ENCODE assay signal across 3 cellular contexts in genomic region chr20:38651562-38651961, GRCh38.
A peak's percentile ranks its signal among the peaks of the same experiment; 100 is the strongest.
TF ChIP-seq lines count a peak whose summit lies in the region.

No MANE protein-coding gene starts in this region.

TF ChIP-seq in HEK293, 187 proteins besides CTCF, POLR2A, EP300 and RAD21:
- TF ChIP-seq ZNF571 (tag by site-specific recombination; IDR thresholded peaks at IDR 0.05) (no peak), ZNF747 (tag by site-specific recombination; IDR thresholded peaks at IDR 0.05) (0 out of 2 replicates have a peak, but pooled peaks have one; percentile 54), ZNF658 (tag by site-specific recombination; IDR thresholded peaks at IDR 0.05) (peak; percentile 64; the same call in 1 of the 2 replicates), ZNF513 (tag by site-specific recombination; IDR thresholded peaks at IDR 0.05) (peak; percentile 90)

TF ChIP-seq in IMR-90, 13 proteins besides CTCF, POLR2A, EP300 and RAD21:
- TF ChIP-seq ELK1 (IDR thresholded peaks at IDR 0.05; ENCODE audit: borderline replicate concordance, low read depth, low read length) (no peak), CEBPB (IDR thresholded peaks at IDR 0.05; ENCODE audit: low read depth, low read length) (no peak), MXI1 (IDR thresholded peaks at IDR 0.05; ENCODE audit: borderline replicate concordance, low read depth, low read length) (no peak), MAFK (IDR thresholded peaks at IDR 0.05; ENCODE audit: low read depth, low read length) (no peak)
TF ChIP-seq in IMR-90: peak in this region for 0.

TF ChIP-seq in H1, 55 proteins besides CTCF, POLR2A, EP300 and RAD21:
- TF ChIP-seq GTF2F1 (IDR thresholded peaks at IDR 0.05; ENCODE audit: borderline replicate concordance, low read depth, low read length) (no peak), POU5F1 (IDR thresholded peaks at IDR 0.05; ENCODE audit: low read depth, low read length) (no peak), JUND (IDR thresholded peaks at IDR 0.05; ENCODE audit: low read length) (no peak), CTBP2 (IDR thresholded peaks at IDR 0.05; ENCODE audit: borderline replicate concordance, insufficient read depth, insufficient read length, low read length) (no peak), TAF1 (IDR thresholded peaks at IDR 0.05; ENCODE audit: low read depth, low read length) (no peak), CREB1 (IDR thresholded peaks at IDR 0.05) (no peak), YY1 (IDR thresholded peaks at IDR 0.05; ENCODE audit: low read depth, low read length) (no peak), CHD1 (IDR thresholded peaks at IDR 0.05; ENCODE audit: low read depth, low read length) (no peak), CBX5 (IDR thresholded peaks at IDR 0.05; ENCODE audit: low read depth, low read length) (no peak), RXRA (IDR thresholded peaks at IDR 0.05; ENCODE audit: insufficient read depth, low read depth, low read length) (no peak), PHF8 (conservative IDR thresholded peaks at IDR 0.05; ENCODE audit: low read depth, low read length) (no peak), CEBPB (IDR thresholded peaks at IDR 0.05; ENCODE audit: low read depth, low read length) (no peak), BACH1 (IDR thresholded peaks at IDR 0.05; ENCODE audit: low read length) (no peak), GABPA (IDR thresholded peaks at IDR 0.05; ENCODE audit: borderline replicate concordance, insufficient read depth, low read length) (no peak), ZNF274 (IDR thresholded peaks at IDR 0.05; ENCODE audit: borderline replicate concordance, extremely low read depth, low read length) (no peak), TEAD4 (IDR thresholded peaks at IDR 0.05; ENCODE audit: low read depth, low read length) (no peak), ATF3 (IDR thresholded peaks at IDR 0.05; ENCODE audit: insufficient read depth, low read depth, low read length) (no peak), MAFK (IDR thresholded peaks at IDR 0.05; ENCODE audit: low read depth, low read length) (no peak), RBBP5 (IDR thresholded peaks at IDR 0.05; ENCODE audit: borderline replicate concordance, low read depth, low read length) (no peak)
